20 cellular contexts compared by ENCODE assay signal in the genomic region with DNA sequence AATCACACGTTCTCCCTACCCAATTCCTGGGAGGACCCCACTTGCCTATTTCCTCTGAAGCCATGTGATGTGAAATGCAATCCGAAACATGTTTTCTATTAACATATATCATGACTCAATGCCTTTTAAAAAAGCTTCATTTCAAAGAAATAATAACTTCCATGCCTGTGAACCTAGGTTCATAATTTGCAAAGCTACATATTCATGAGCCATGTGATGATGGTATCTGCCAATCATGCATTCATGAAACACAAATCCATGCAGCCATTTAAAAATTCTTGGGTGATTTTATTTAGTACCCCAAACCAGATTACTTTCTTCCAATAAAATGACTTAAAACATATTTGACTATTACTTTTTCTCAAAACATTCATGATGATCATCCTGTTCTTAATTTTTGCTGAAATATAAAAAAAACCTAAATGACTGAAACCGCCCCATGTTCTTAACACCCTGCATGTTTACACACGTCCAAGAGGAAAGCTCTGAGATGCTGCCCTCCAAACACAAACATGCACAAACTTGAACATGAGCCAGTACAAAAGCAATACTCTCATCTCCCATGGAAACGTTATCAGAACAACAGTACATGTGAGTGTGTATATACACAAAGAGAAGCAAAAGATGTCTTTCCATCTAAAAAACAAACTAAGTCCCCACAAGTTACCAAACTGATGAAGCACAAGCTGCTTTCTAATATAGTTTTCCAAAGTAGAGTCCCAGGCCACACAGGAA.
DNase-seq lines count a peak whose midpoint lies in the region; ATAC-seq, FAIRE-seq and TF ChIP-seq lines count a peak whose summit lies in the region.
"Had no signal": no experiment of that assay in that cellular context is flagged by ENCODE, and none has a peak within 500 bp of the region (broad histone marks: within the 10 kb centered on the region; RNA-seq: fewer than 3 reads in every experiment).

No MANE protein-coding gene starts in this region.

- H3K4me3 ChIP-seq in choroid plexus epithelial cell (ENCODE audit: low read depth, low read length) (no peak overlapping the region), HepG2 (replicated peaks in 1 of 3; ENCODE audit: insufficient read depth in 1 of 3, low read depth in 2 of 3, low read length in 3 of 3) (peak overlapping the region in 1 of 3 experiments; percentile 3; a peak in 2 of 6 replicates), stomach (no peak overlapping the region), WERI-Rb-1 (ENCODE audit: low read depth, low read length) (no peak overlapping the region)
- H3K4me3 ChIP-seq in naive thymus-derived CD4-positive, alpha-beta T cell (ENCODE audit: low read length): no peak overlapping the region
- H3K4me3 ChIP-seq: left lung had no signal

- no peak overlapping the region for H2AFZ ChIP-seq in HepG2 (ENCODE audit: low read length)

- DNase-seq in NCI-H1105 treated with DMSO at 0.1 percent for 48 hours (lab: John Stamatoyannopoulos, UW) (peak; percentile 49), choroid plexus epithelial cell (ENCODE audit: low read depth) (peak; percentile 29), HepG2 (ENCODE audit: low spot score) (no peak), stomach (no peak), WERI-Rb-1 (no peak)
- no peak for DNase-seq in stimulated activated CD4-positive, alpha-beta T cell treated with anti-CD3 and anti-CD28 coated beads, Interleukin-4, amount 100 ng/mL, for 24 hours
- DNase-seq in naive thymus-derived CD4-positive, alpha-beta T cell: no peak
- DNase-seq: activated CD4-positive, alpha-beta T cell treated with anti-CD3 and anti-CD28 coated beads for 4 hours; CD4-positive, CD25-positive, alpha-beta regulatory T cell; glutamatergic neuron; left lung; NCI-H1436; NCI-H2171; NCI-H526 treated with DMSO at 0.1 percent for 48 hours; occipital lobe; retina had no signal

- intact Hi-C loops in HepG2 (cut with micrococcal nuclease; ENCODE audit: unreplicated experiment) (no loop called here), stomach (cut with DNase I; ENCODE audit: low total_unique reads) (no loop called here)
- intact Hi-C loops in naive thymus-derived CD4-positive, alpha-beta T cell (cut with micrococcal nuclease): no loop called here

- no peak overlapping the region for H3K4me3 Mint-ChIP-seq in naive thymus-derived CD4-positive, alpha-beta T cell
- H3K4me3 Mint-ChIP-seq: CD4-positive, CD25-positive, alpha-beta regulatory T cell; dendritic cell treated with granulocyte-macrophage colony-stimulating factor and Interleukin-4, amounts not matched to agents 40 ng/mL and 50 ng/mL, for 4 days had no signal

- FAIRE-seq in HepG2 (lab: Jason Lieb, UNC): no peak

- peaks cover 30% of the 10 kb centered on the region for H4K20me1 ChIP-seq in HepG2 (ENCODE audit: insufficient read depth, low read length)

- TF ChIP-seq POLR2A in HepG2 (IDR thresholded peaks at IDR 0.05; ENCODE audit: insufficient read depth in 1 of 2, low read depth in 2 of 2, low read length in 2 of 2) (no peak), stomach (IDR thresholded peaks at IDR 0.05) (no peak)

- H3K4me1 ChIP-seq in HepG2 (ENCODE audit: insufficient read depth, low read length) (peaks cover 89% of the 10 kb centered on the region), stomach (peaks cover 21 to 62% (median 41%) of the 10 kb centered on the region in 4 donors)
- H3K4me1 ChIP-seq in naive thymus-derived CD4-positive, alpha-beta T cell (ENCODE audit: control insufficient read depth in 2 of 2, insufficient read depth in 2 of 2, low read length in 2 of 2): no peaks in the 10 kb centered on the region

- ATAC-seq in HepG2: no peak; the same call in 2 of the 3 replicates
- ATAC-seq in HG03025 (IDR thresholded peaks at IDR 0.05; ENCODE audit: low FRiP score, unreplicated experiment): no peak
- ATAC-seq in naive thymus-derived CD4-positive, alpha-beta T cell: no peak
- ATAC-seq: activated naive CD4-positive, alpha-beta T cell treated with anti-CD3 and anti-CD28 coated beads, Interleukin-2, amount 50 U/mL, for 72 hours; HCT116 had no signal

- peaks cover 30 to 71% of the 10 kb centered on the region in 2 experiments for H3K36me3 ChIP-seq in HepG2 (replicated peaks in 1 of 2; ENCODE audit: control insufficient read depth in 1 of 2, insufficient read depth in 2 of 2, low read length in 2 of 2)
- no peaks in the 10 kb centered on the region for H3K36me3 ChIP-seq in stomach
- no peaks in the 10 kb centered on the region for H3K36me3 ChIP-seq in WERI-Rb-1
- H3K36me3 ChIP-seq in naive thymus-derived CD4-positive, alpha-beta T cell (ENCODE audit: control insufficient read depth in 2 of 3, insufficient read depth in 3 of 3, low read length in 3 of 3): no peaks in the 10 kb centered on the region
- H3K36me3 ChIP-seq: left lung had no signal

- H3K27ac ChIP-seq in HepG2 (ENCODE audit: extremely low read length, insufficient read depth, low read length) (peak overlapping the region; percentile 70), stomach (peak overlapping the region in 3 of 5 donors; percentile 0 to 60 (median 35)), WERI-Rb-1 (no peak overlapping the region)
- H3K27ac ChIP-seq in naive thymus-derived CD4-positive, alpha-beta T cell (ENCODE audit: low read depth, low read length): no peak overlapping the region

- 0 out of 4 replicates have a peak, but pooled peaks of 1 of the 2 experiments have one; percentile 7 for TF ChIP-seq EP300 in HepG2 (IDR thresholded peaks at IDR 0.05; ENCODE audit: low read depth in 2 of 2, low read length in 2 of 2)
- no peak for TF ChIP-seq EP300 in HepG2 (CRISPR knock-in tag; IDR thresholded peaks at IDR 0.05; ENCODE audit: borderline replicate concordance)
- no peak for TF ChIP-seq EP300 in stomach (IDR thresholded peaks at IDR 0.05)

- POLR2A ChIA-PET in HepG2 (lab: Yijun Ruan, JAX): interaction anchor here (1.6 to 1.7 kb wide), 2 partner anchors 9 to 139 kb away, joined by 6 to 7 read pairs; no protein-coding TSS in a partner anchor
- POLR2A ChIA-PET in naive thymus-derived CD4-positive, alpha-beta T cell (lab: Charles Lee): interaction anchor here (1.0 kb wide), 1 partner anchor 9 kb away, joined by 3 read pairs; no protein-coding TSS in a partner anchor

- no peak for TF ChIP-seq RAD21 in HepG2 (CRISPR knock-in tag; IDR thresholded peaks at IDR 0.05)

- in situ Hi-C loops in HepG2 (cut with HindIII; ENCODE audit: extremely low pct_ligation_motif_present, low pct_unique_long_range_greater_than_20kb): no loop called here

- 26% methylated on average over 5 of the region's 5 CpGs for WGBS in HepG2 (ENCODE audit: low lambda C conversion rate)
- WGBS in stomach, 5 donors: 43 to 59% (median 55%) methylated on average over 5 of the region's 5 CpGs

- H3K79me2 ChIP-seq in HepG2 (ENCODE audit: insufficient read depth, low read length): peaks cover 75% of the 10 kb centered on the region

- H3K4me1 Mint-ChIP-seq in naive thymus-derived CD4-positive, alpha-beta T cell: peaks cover 0 to 13% (median 0%) of the 10 kb centered on the region in 7 donors

- peak overlapping the region; percentile 41 for H3K4me2 ChIP-seq in HepG2 (ENCODE audit: low read depth, low read length)

- BruUV-seq in HepG2 (replicated peaks; lab: Mats Ljungman, UMichigan): no TSS peak

- no peaks in the 10 kb centered on the region for H3K27me3 ChIP-seq in HepG2 (ENCODE audit: control insufficient read depth in 1 of 2, insufficient read depth in 2 of 2, low read length in 2 of 2)
- no peaks in the 10 kb centered on the region for H3K27me3 ChIP-seq in stomach
- H3K27me3 ChIP-seq in WERI-Rb-1 (ENCODE audit: insufficient read depth, low read depth, severe bottlenecking): no peaks in the 10 kb centered on the region
- no peaks in the 10 kb centered on the region for H3K27me3 ChIP-seq in naive thymus-derived CD4-positive, alpha-beta T cell (ENCODE audit: control insufficient read depth in 2 of 2, insufficient read depth in 2 of 2, low read length in 2 of 2)
- H3K27me3 ChIP-seq: left lung had no signal

- no peak for TF ChIP-seq CTCF in choroid plexus epithelial cell (conservative IDR thresholded peaks at IDR 0.05; ENCODE audit: low read depth, low read length)
- TF ChIP-seq CTCF in HepG2 (CRISPR knock-in tag; IDR thresholded peaks at IDR 0.05): no peak
- no peak for TF ChIP-seq CTCF in stomach (IDR thresholded peaks at IDR 0.05)
- no peak for TF ChIP-seq CTCF in WERI-Rb-1 (IDR thresholded peaks at IDR 0.05; ENCODE audit: low read depth, low read length)

- CTCF ChIA-PET in HepG2 (lab: Yijun Ruan, JAX; ENCODE audit: low intra/inter-chr PET ratio, low total read pairs): no interaction called here
- CTCF ChIA-PET in naive thymus-derived CD4-positive, alpha-beta T cell (lab: Charles Lee): no interaction called here

- H3K27ac Mint-ChIP-seq in naive thymus-derived CD4-positive, alpha-beta T cell: peak overlapping the region in 1 of 9 donors; percentile 76
- H3K27ac Mint-ChIP-seq: activated naive CD4-positive, alpha-beta T cell treated with anti-CD3 and anti-CD28 coated beads, Interleukin-2, amount 50 U/mL, for 72 hours; CD4-positive, CD25-positive, alpha-beta regulatory T cell; dendritic cell treated with granulocyte-macrophage colony-stimulating factor and Interleukin-4, amounts not matched to agents 40 ng/mL and 50 ng/mL, for 4 days had no signal

- H3K36me3 Mint-ChIP-seq in naive thymus-derived CD4-positive, alpha-beta T cell: peaks cover 15 to 67% (median 35%) of the 10 kb centered on the region in 5 donors

- no peaks in the 10 kb centered on the region for H3K27me3 Mint-ChIP-seq in naive thymus-derived CD4-positive, alpha-beta T cell
- H3K27me3 Mint-ChIP-seq: CD4-positive, CD25-positive, alpha-beta regulatory T cell; dendritic cell treated with granulocyte-macrophage colony-stimulating factor and Interleukin-4, amounts not matched to agents 40 ng/mL and 50 ng/mL, for 4 days had no signal

- H3K9me3 ChIP-seq in HepG2 (ENCODE audit: low read length) (no peaks in the 10 kb centered on the region), stomach (peaks cover 0 to 4% (median 0%) of the 10 kb centered on the region in 4 donors), WERI-Rb-1 (ENCODE audit: severe bottlenecking) (no peaks in the 10 kb centered on the region)
- H3K9me3 ChIP-seq in naive thymus-derived CD4-positive, alpha-beta T cell (ENCODE audit: control insufficient read depth in 2 of 3, low read length in 3 of 3): peaks cover 0 to 4% (median 0%) of the 10 kb centered on the region in 3 experiments
- H3K9me3 ChIP-seq: left lung had no signal

- H3K9me3 Mint-ChIP-seq in naive thymus-derived CD4-positive, alpha-beta T cell: peaks cover 0 to 25% (median 6%) of the 10 kb centered on the region in 11 donors

- H3K9ac ChIP-seq in HepG2 (ENCODE audit: insufficient read depth, low read depth, low read length): no peak overlapping the region; the same call in 1 of the 2 replicates

Comparison
In these comparisons a context has a peak if more than half of its experiments do, and no peak if none do; other contexts are left out.
1. DNase-seq: peak in NCI-H1105 treated with DMSO at 0.1 percent for 48 hours (single experiment) and choroid plexus epithelial cell (single experiment); none in HepG2 (single experiment), stomach (single experiment), WERI-Rb-1 (single experiment), stimulated activated CD4-positive, alpha-beta T cell treated with anti-CD3 and anti-CD28 coated beads, Interleukin-4, amount 100 ng/mL, for 24 hours (single experiment) and naive thymus-derived CD4-positive, alpha-beta T cell (0 of 9).
2. H3K27ac ChIP-seq: peak in HepG2 (single experiment) and stomach (3 of 5); none in WERI-Rb-1 (single experiment) and naive thymus-derived CD4-positive, alpha-beta T cell (single experiment).